In the genomic region with DNA sequence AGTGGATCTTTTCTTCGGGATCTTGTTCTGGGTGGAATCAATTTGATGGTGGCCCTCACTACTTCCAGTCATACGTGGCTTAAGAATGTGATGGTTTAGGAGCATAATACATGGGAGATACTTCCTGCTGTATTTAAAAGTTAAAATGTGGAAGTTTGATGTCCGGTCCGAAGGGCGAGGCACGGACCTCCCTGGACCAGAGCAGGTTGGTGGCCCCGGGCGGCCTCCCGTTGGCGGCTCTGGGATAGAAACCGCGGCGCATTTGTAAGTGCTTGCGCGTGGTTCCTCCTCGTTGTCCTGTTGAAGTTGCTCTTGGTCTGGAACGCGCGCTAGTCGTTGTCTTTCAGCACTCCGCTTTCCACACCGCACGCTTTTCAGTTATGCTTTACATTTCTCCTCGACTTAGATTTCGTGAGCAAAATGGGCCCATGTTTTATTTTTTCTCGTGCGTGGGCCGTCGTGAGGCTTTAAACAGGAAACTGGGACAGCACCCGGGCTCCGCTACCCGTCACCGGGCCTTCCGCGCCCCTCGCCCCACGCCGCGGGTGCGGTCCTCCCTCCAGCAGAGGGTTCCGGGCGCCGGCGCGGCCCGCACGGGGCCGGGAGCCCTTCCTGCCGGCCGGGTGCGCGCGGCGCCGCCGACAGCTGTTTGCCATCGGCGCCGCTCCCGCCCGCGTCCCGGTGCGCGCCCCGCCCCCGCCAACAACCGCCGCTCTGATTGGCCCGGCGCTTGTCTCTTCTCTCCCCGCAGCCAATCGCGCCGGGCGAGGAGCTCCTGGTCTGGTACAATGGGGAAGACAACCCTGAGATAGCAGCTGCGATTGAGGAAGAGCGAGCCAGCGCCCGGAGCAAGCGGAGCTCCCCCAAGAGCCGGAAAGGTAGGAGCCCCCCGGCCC, we compare ENCODE assay signal across 8 cellular contexts. TPM values are rescaled to one million over a fixed set of nuclear protein-coding genes. Genes with fewer than 3 reads are reported as not detected.
A peak's percentile ranks its signal among the peaks of the same experiment; 100 is the strongest.
DNase-seq lines count a peak whose midpoint lies in the region; ATAC-seq and TF ChIP-seq lines count a peak whose summit lies in the region.

No MANE protein-coding gene starts in this region.

- H3K4me3 Mint-ChIP-seq in activated T-helper 1 cell treated with anti-CD3 and anti-CD28 coated beads, Interleukin-12 subunit alpha, Interleukin-12 subunit beta, Interleukin-2, Interleukin-4 antibody, amounts not matched to agents 30 ng/mL and 10 ng/mL and 1 ng/mL, durations not matched to agents 14 hours and 24 hours and 36 hours, result peak overlapping the region; percentile 87
- peak overlapping the region; percentile 90 to 98 (median 94) for H3K4me3 Mint-ChIP-seq in naive thymus-derived CD4-positive, alpha-beta T cell
- H3K4me3 Mint-ChIP-seq in stimulated activated memory B cell treated with anti-CD40 and anti-IgM and Interleukin-4, amounts not matched to agents 10 μg/mL and 1 μg/mL and 100 μg/mL, for 72 hours, result peak overlapping the region; percentile 77

- peaks cover 33% of the 10 kb centered on the region for H3F3A ChIP-seq in GM23248 (ENCODE audit: insufficient read depth)

- H3K9me2 ChIP-seq in GM23248 (ENCODE audit: insufficient read depth) (no peaks in the 10 kb centered on the region), Karpas-422 (replicated peaks; ENCODE audit: insufficient read depth, low read length) (no peaks in the 10 kb centered on the region)

- no peaks in the 10 kb centered on the region for H3K36me3 ChIP-seq in GM23248 (ENCODE audit: low read depth)
- H3K36me3 ChIP-seq in Karpas-422 (ENCODE audit: insufficient read depth, low read length), result no peaks in the 10 kb centered on the region
- no peaks in the 10 kb centered on the region for H3K36me3 ChIP-seq in Peyer's patch
- H3K36me3 ChIP-seq in naive thymus-derived CD4-positive, alpha-beta T cell (ENCODE audit: control insufficient read depth in 2 of 3, insufficient read depth in 3 of 3, low read length in 3 of 3), result peaks cover 0 to 14% (median 0%) of the 10 kb centered on the region in 3 experiments

- in situ Hi-C loops in GM23248 (cut with MboI), result no loop called here

- peaks cover 3% of the 10 kb centered on the region for H3K27me3 Mint-ChIP-seq in activated T-helper 1 cell treated with anti-CD3 and anti-CD28 coated beads, Interleukin-12 subunit alpha, Interleukin-12 subunit beta, Interleukin-2, Interleukin-4 antibody, amounts not matched to agents 30 ng/mL and 10 ng/mL and 1 ng/mL, durations not matched to agents 14 hours and 24 hours and 36 hours (ENCODE audit: insufficient read depth)
- H3K27me3 Mint-ChIP-seq in naive thymus-derived CD4-positive, alpha-beta T cell, result no peaks in the 10 kb centered on the region
- H3K27me3 Mint-ChIP-seq in stimulated activated memory B cell treated with anti-CD40 and anti-IgM and Interleukin-4, amounts not matched to agents 10 μg/mL and 1 μg/mL and 100 μg/mL, for 72 hours, result no peaks in the 10 kb centered on the region

- no peaks in the 10 kb centered on the region for H3K27me3 ChIP-seq in GM23248 (replicated peaks; ENCODE audit: insufficient read depth)
- H3K27me3 ChIP-seq in Karpas-422 (ENCODE audit: low read length), result no peaks in the 10 kb centered on the region
- no peaks in the 10 kb centered on the region for H3K27me3 ChIP-seq in Peyer's patch
- no peaks in the 10 kb centered on the region for H3K27me3 ChIP-seq in naive thymus-derived CD4-positive, alpha-beta T cell (ENCODE audit: control insufficient read depth in 2 of 2, insufficient read depth in 2 of 2, low read length in 2 of 2)

- peak; percentile 81 to 88 for TF ChIP-seq POLR2A in Peyer's patch (IDR thresholded peaks at IDR 0.05)

- H3K9ac ChIP-seq in GM23248 (peak overlapping the region; percentile 93), Karpas-422 (ENCODE audit: low read length) (peak overlapping the region; percentile 86)

- POLR2A ChIA-PET in naive thymus-derived CD4-positive, alpha-beta T cell (lab: Charles Lee), result interaction anchor here (0.6 to 4.5 kb wide), 15 partner anchors 9 to 89 kb away, joined by 3 to 206 read pairs (median 5); partner anchors contain the start of gene PRDM2

- ATAC-seq in naive thymus-derived CD4-positive, alpha-beta T cell, result peak; percentile 95
- peak; percentile 98 for ATAC-seq in stimulated activated memory B cell treated with anti-CD40 and anti-IgM and Interleukin-4, amounts not matched to agents 10 μg/mL and 1 μg/mL and 100 μg/mL, for 72 hours

- H3K36me3 Mint-ChIP-seq in activated T-helper 1 cell treated with anti-CD3 and anti-CD28 coated beads, Interleukin-12 subunit alpha, Interleukin-12 subunit beta, Interleukin-2, Interleukin-4 antibody, amounts not matched to agents 30 ng/mL and 10 ng/mL and 1 ng/mL, durations not matched to agents 14 hours and 24 hours and 36 hours (ENCODE audit: low read depth), result peaks cover 27% of the 10 kb centered on the region
- H3K36me3 Mint-ChIP-seq in naive thymus-derived CD4-positive, alpha-beta T cell, result peaks cover 7 to 17% (median 13%) of the 10 kb centered on the region in 5 donors
- H3K36me3 Mint-ChIP-seq in stimulated activated memory B cell treated with anti-CD40 and anti-IgM and Interleukin-4, amounts not matched to agents 10 μg/mL and 1 μg/mL and 100 μg/mL, for 72 hours, result peaks cover 50% of the 10 kb centered on the region

- H3K4me3 ChIP-seq in GM23248 (peak overlapping the region; percentile 95), Karpas-422 (ENCODE audit: low read length) (peak overlapping the region; percentile 85), Peyer's patch (peak overlapping the region; percentile 85 to 97 (median 94))
- H3K4me3 ChIP-seq in naive thymus-derived CD4-positive, alpha-beta T cell (ENCODE audit: low read length), result peak overlapping the region; percentile 78

- peak; percentile 98 for DNase-seq in Daoy (ENCODE audit: low read depth)
- peak; percentile 98 for DNase-seq in GM23248
- peak; percentile 98 for DNase-seq in Karpas-422
- DNase-seq in Peyer's patch, result peak; percentile 99
- peak; percentile 94 for DNase-seq in activated T-helper 1 cell treated with anti-CD3 and anti-CD28 coated beads, Interleukin-12 subunit alpha, Interleukin-12 subunit beta, Interleukin-2, Interleukin-4 antibody, amounts not matched to agents 30 ng/mL and 10 ng/mL and 1 ng/mL, durations not matched to agents 14 hours and 24 hours and 36 hours (ENCODE audit: low spot score)
- DNase-seq in fibroblast of gingiva (ENCODE audit: low read depth), result peak; percentile 95
- DNase-seq in naive thymus-derived CD4-positive, alpha-beta T cell, result peak; percentile 94 to 97 (median 96)

- H3K4me1 ChIP-seq in GM23248 (ENCODE audit: insufficient read depth) (peaks cover 21% of the 10 kb centered on the region), Karpas-422 (ENCODE audit: low read length) (peaks cover 46% of the 10 kb centered on the region), Peyer's patch (peaks cover 0 to 21% (median 0%) of the 10 kb centered on the region in 4 donors)
- peaks cover 36 to 43% of the 10 kb centered on the region in 2 donors for H3K4me1 ChIP-seq in naive thymus-derived CD4-positive, alpha-beta T cell (ENCODE audit: control insufficient read depth in 2 of 2, insufficient read depth in 2 of 2, low read length in 2 of 2)

- no peaks in the 10 kb centered on the region for H3K9me3 ChIP-seq in GM23248 (ENCODE audit: low read depth)
- no peaks in the 10 kb centered on the region for H3K9me3 ChIP-seq in Karpas-422 (ENCODE audit: low read length)
- H3K9me3 ChIP-seq in Peyer's patch, result no peaks in the 10 kb centered on the region
- no peaks in the 10 kb centered on the region for H3K9me3 ChIP-seq in naive thymus-derived CD4-positive, alpha-beta T cell (ENCODE audit: control insufficient read depth in 2 of 3, low read length in 3 of 3)

- H2AFZ ChIP-seq in GM23248 (peak overlapping the region; percentile 90), Karpas-422 (ENCODE audit: low read length) (peak overlapping the region; percentile 98)

- H3K79me2 ChIP-seq in GM23248 (ENCODE audit: insufficient read depth), result peaks cover 54% of the 10 kb centered on the region
- peaks cover 43% of the 10 kb centered on the region for H3K79me2 ChIP-seq in Karpas-422 (ENCODE audit: low read length)

- intact Hi-C loops in activated T-helper 1 cell treated with anti-CD3 and anti-CD28 coated beads, Interleukin-12 subunit alpha, Interleukin-12 subunit beta, Interleukin-2, Interleukin-4 antibody, amounts not matched to agents 30 ng/mL and 10 ng/mL and 1 ng/mL, durations not matched to agents 14 hours and 24 hours and 36 hours (cut with micrococcal nuclease), result loop anchor here (1.0 to 5.0 kb wide), 3 partner anchors 18 to 82 kb away; partner anchors contain the start of gene PRDM2
- intact Hi-C loops in naive thymus-derived CD4-positive, alpha-beta T cell (cut with micrococcal nuclease), result loop anchor here (1.0 to 2.0 kb wide), 3 partner anchors 16 to 49 kb away; partner anchors contain the start of gene PRDM2 (in 2 of the 2)

- H3K27ac ChIP-seq in GM23248 (peak overlapping the region; percentile 89), Karpas-422 (ENCODE audit: low read length) (no peak overlapping the region), Peyer's patch (peak overlapping the region; percentile 91 to 100 (median 96))
- peak overlapping the region; percentile 83 for H3K27ac ChIP-seq in naive thymus-derived CD4-positive, alpha-beta T cell (ENCODE audit: low read depth, low read length)

- H3K4me1 Mint-ChIP-seq in activated T-helper 1 cell treated with anti-CD3 and anti-CD28 coated beads, Interleukin-12 subunit alpha, Interleukin-12 subunit beta, Interleukin-2, Interleukin-4 antibody, amounts not matched to agents 30 ng/mL and 10 ng/mL and 1 ng/mL, durations not matched to agents 14 hours and 24 hours and 36 hours (ENCODE audit: low read depth), result peaks cover 54% of the 10 kb centered on the region
- peaks cover 31 to 67% (median 54%) of the 10 kb centered on the region in 7 donors for H3K4me1 Mint-ChIP-seq in naive thymus-derived CD4-positive, alpha-beta T cell
- H3K4me1 Mint-ChIP-seq in stimulated activated memory B cell treated with anti-CD40 and anti-IgM and Interleukin-4, amounts not matched to agents 10 μg/mL and 1 μg/mL and 100 μg/mL, for 72 hours, result peaks cover 71% of the 10 kb centered on the region

- CTCF ChIA-PET in naive thymus-derived CD4-positive, alpha-beta T cell (lab: Charles Lee), result interaction anchor here (1.0 to 1.5 kb wide), 6 partner anchors 15 to 49 kb away, joined by 3 to 6 read pairs (median 4); no protein-coding TSS in a partner anchor

- H3K9me3 Mint-ChIP-seq in activated T-helper 1 cell treated with anti-CD3 and anti-CD28 coated beads, Interleukin-12 subunit alpha, Interleukin-12 subunit beta, Interleukin-2, Interleukin-4 antibody, amounts not matched to agents 30 ng/mL and 10 ng/mL and 1 ng/mL, durations not matched to agents 14 hours and 24 hours and 36 hours, result no peaks in the 10 kb centered on the region
- H3K9me3 Mint-ChIP-seq in naive thymus-derived CD4-positive, alpha-beta T cell, result peaks cover 0 to 3% (median 0%) of the 10 kb centered on the region in 11 donors
- no peaks in the 10 kb centered on the region for H3K9me3 Mint-ChIP-seq in stimulated activated memory B cell treated with anti-CD40 and anti-IgM and Interleukin-4, amounts not matched to agents 10 μg/mL and 1 μg/mL and 100 μg/mL, for 72 hours

- peak in 3 of 6 experiments; percentile 26 to 33 (median 30) for TF ChIP-seq CTCF in Peyer's patch (IDR thresholded peaks at IDR 0.05)

- H4K20me1 ChIP-seq in GM23248 (ENCODE audit: insufficient read depth), result peaks cover 21% of the 10 kb centered on the region
- peaks cover 27% of the 10 kb centered on the region for H4K20me1 ChIP-seq in Karpas-422 (ENCODE audit: insufficient read depth, low read depth, low read length)

- 1 to 2% methylated on average over 59 to 68 of the region's 83 CpGs for WGBS in GM23248 (ENCODE audit: low coverage in 1 of 2, low lambda C conversion rate in 2 of 2, missing lambda C conversion rate in 2 of 2), 2 experiments

- H3K4me2 ChIP-seq in GM23248 (ENCODE audit: unreplicated experiment) (peak overlapping the region; percentile 93), Karpas-422 (ENCODE audit: low read depth, low read length, poor library complexity, severe bottlenecking) (peak overlapping the region; percentile 99)

- peak overlapping the region; percentile 96 for H3K27ac Mint-ChIP-seq in activated T-helper 1 cell treated with anti-CD3 and anti-CD28 coated beads, Interleukin-12 subunit alpha, Interleukin-12 subunit beta, Interleukin-2, Interleukin-4 antibody, amounts not matched to agents 30 ng/mL and 10 ng/mL and 1 ng/mL, durations not matched to agents 14 hours and 24 hours and 36 hours
- H3K27ac Mint-ChIP-seq in naive thymus-derived CD4-positive, alpha-beta T cell, result peak overlapping the region; percentile 91 to 97 (median 96)
- H3K27ac Mint-ChIP-seq in stimulated activated memory B cell treated with anti-CD40 and anti-IgM and Interleukin-4, amounts not matched to agents 10 μg/mL and 1 μg/mL and 100 μg/mL, for 72 hours, result peak overlapping the region; percentile 82

RNA-seq across cellular contexts. Expression of gene PRDM2, which starts 48.9 kb away (rescaled TPM):
- total RNA-seq in Daoy (2014; rRNA removed; shearing (Covaris generic)), result 11.0 and 12.2 TPM in 2 replicates
- 9.7 and 11.0 TPM in 2 replicates for total RNA-seq in GM23248 (2014; rRNA removed; shearing (Covaris generic))
- 14.0 and 15.1 TPM in 2 replicates for polyA plus RNA-seq in GM23248 (2016; fragmentation: Nextera tagmentation; extraction: Ambion mirVana)
- 28.3 and 36.0 TPM in 2 replicates for total RNA-seq in Karpas-422 (2014; rRNA removed; shearing (Covaris generic); ENCODE audit: low replicate concordance)
- total RNA-seq in Peyer's patch, result 10 to 100 TPM; 34.7 to 70.1 (median 53.0) TPM
- 48.5 and 50.4 TPM in 2 replicates for total RNA-seq in activated T-helper 1 cell treated with anti-CD3 and anti-CD28 coated beads, Interleukin-12 subunit alpha, Interleukin-12 subunit beta, Interleukin-2, Interleukin-4 antibody, amounts not matched to agents 30 ng/mL and 10 ng/mL and 1 ng/mL, durations not matched to agents 14 hours and 24 hours and 36 hours
- 100 to 1,000 TPM in 4 of 5 experiments, 10 to 100 TPM in 1; 58.3 to 142 (median 127) TPM for total RNA-seq in naive thymus-derived CD4-positive, alpha-beta T cell
- 10 to 100 TPM; 16.3 to 24.8 TPM for polyA plus RNA-seq in naive thymus-derived CD4-positive, alpha-beta T cell
